In genomic region chr11:120571476-120571875, GRCh38 we compare ENCODE assay signal across 23 cellular contexts. TPM values are rescaled to one million over a fixed set of nuclear protein-coding genes. Genes with fewer than 3 reads are reported as not detected.
A peak's percentile ranks its signal among the peaks of the same experiment; 100 is the strongest.
DNase-seq lines count a peak whose midpoint lies in the region; ATAC-seq and TF ChIP-seq lines count a peak whose summit lies in the region.
"Had no signal": no experiment of that assay in that cellular context is flagged by ENCODE, and none has a peak within 500 bp of the region (broad histone marks: within the 10 kb centered on the region; RNA-seq: fewer than 3 reads in every experiment).

No MANE protein-coding gene starts in this region.

- H3K18ac ChIP-seq in mesendoderm (ENCODE audit: low read length), result no peak overlapping the region

- no peak overlapping the region for H3K27ac Mint-ChIP-seq in stimulated activated naive CD8-positive, alpha-beta T cell treated with anti-CD3 and anti-CD28 coated beads, Interleukin-15, amount 100 ng/mL, for 72 hours
- H3K27ac Mint-ChIP-seq in endodermal cell, result no peak overlapping the region
- no peak overlapping the region for H3K27ac Mint-ChIP-seq in CD8-positive, alpha-beta T cell
- H3K27ac Mint-ChIP-seq: CD14-positive monocyte; CD4-positive, alpha-beta T cell; GM23338; HFFc6 had no signal

- H3K9me3 Mint-ChIP-seq in stimulated activated naive CD8-positive, alpha-beta T cell treated with anti-CD3 and anti-CD28 coated beads, Interleukin-15, amount 100 ng/mL, for 72 hours, result no peaks in the 10 kb centered on the region
- no peaks in the 10 kb centered on the region for H3K9me3 Mint-ChIP-seq in endodermal cell
- H3K9me3 Mint-ChIP-seq in CD8-positive, alpha-beta T cell, result no peaks in the 10 kb centered on the region
- H3K9me3 Mint-ChIP-seq: CD4-positive, alpha-beta T cell; GM23338; HFFc6 had no signal

- H3K4ac ChIP-seq in mesendoderm (ENCODE audit: low read depth, low read length), result no peak overlapping the region

- H3K9me3 ChIP-seq in endodermal cell (ENCODE audit: control insufficient read depth, low read length) (no peaks in the 10 kb centered on the region), sigmoid colon (no peaks in the 10 kb centered on the region)
- H3K9me3 ChIP-seq in CD8-positive, alpha-beta T cell (ENCODE audit: low read length), result no peaks in the 10 kb centered on the region
- H3K9me3 ChIP-seq: A549; BE2C; BLaER1 treated with 17β-estradiol and CSF1 and Interleukin-3, amounts not matched to agents 10 nM and 100 nM; HAP-1 had no signal

- TF ChIP-seq POLR2A in sigmoid colon (IDR thresholded peaks at IDR 0.05), result no peak

- H3K4me3 Mint-ChIP-seq in stimulated activated naive CD8-positive, alpha-beta T cell treated with anti-CD3 and anti-CD28 coated beads, Interleukin-15, amount 100 ng/mL, for 72 hours, result no peak overlapping the region
- H3K4me3 Mint-ChIP-seq in endodermal cell, result no peak overlapping the region
- no peak overlapping the region for H3K4me3 Mint-ChIP-seq in CD8-positive, alpha-beta T cell
- H3K4me3 Mint-ChIP-seq: CD14-positive monocyte; CD4-positive, alpha-beta T cell; GM23338; HFFc6 had no signal

- no peak overlapping the region for H4K8ac ChIP-seq in mesendoderm (ENCODE audit: low read depth, low read length)

- H3K27ac ChIP-seq in endodermal cell (ENCODE audit: low read depth, low read length), result no peak overlapping the region
- H3K27ac ChIP-seq in sigmoid colon, result no peak overlapping the region
- no peak overlapping the region for H3K27ac ChIP-seq in CD8-positive, alpha-beta T cell (ENCODE audit: low read depth, low read length)
- no peak overlapping the region for H3K27ac ChIP-seq in mesendoderm (ENCODE audit: low read depth, low read length)
- H3K27ac ChIP-seq: A549; BLaER1 treated with 17β-estradiol and CSF1 and Interleukin-3, amounts not matched to agents 10 nM and 100 nM had no signal

- H3K27me3 ChIP-seq in endodermal cell (ENCODE audit: control insufficient read depth, insufficient read depth, low read length, poor library complexity, severe bottlenecking) (no peaks in the 10 kb centered on the region), sigmoid colon (peaks cover 0 to 8% (median 0%) of the 10 kb centered on the region in 3 donors), mesendoderm (ENCODE audit: insufficient read depth, low read length, poor library complexity) (no peaks in the 10 kb centered on the region)
- no peaks in the 10 kb centered on the region for H3K27me3 ChIP-seq in CD8-positive, alpha-beta T cell (ENCODE audit: insufficient read depth, low read length)
- H3K27me3 ChIP-seq: BE2C; BLaER1 treated with 17β-estradiol and CSF1 and Interleukin-3, amounts not matched to agents 10 nM and 100 nM had no signal

- no peaks in the 10 kb centered on the region for H3K79me2 ChIP-seq in mesendoderm (ENCODE audit: control insufficient read depth, insufficient read depth, low read length)

- H3K36me3 ChIP-seq in endodermal cell (ENCODE audit: control insufficient read depth, insufficient read depth, low read length) (no peaks in the 10 kb centered on the region), sigmoid colon (no peaks in the 10 kb centered on the region), mesendoderm (ENCODE audit: control insufficient read depth, insufficient read depth, low read length) (no peaks in the 10 kb centered on the region)
- H3K36me3 ChIP-seq in CD8-positive, alpha-beta T cell (ENCODE audit: insufficient read depth, low read length), result no peaks in the 10 kb centered on the region
- H3K36me3 ChIP-seq: BE2C; BLaER1 treated with 17β-estradiol and CSF1 and Interleukin-3, amounts not matched to agents 10 nM and 100 nM; HAP-1 had no signal

- H4K5ac ChIP-seq in mesendoderm (ENCODE audit: low read length), result no peak overlapping the region

- H3K4me1 Mint-ChIP-seq in stimulated activated naive CD8-positive, alpha-beta T cell treated with anti-CD3 and anti-CD28 coated beads, Interleukin-15, amount 100 ng/mL, for 72 hours, result no peaks in the 10 kb centered on the region
- H3K4me1 Mint-ChIP-seq in endodermal cell, result peaks cover 5% of the 10 kb centered on the region
- H3K4me1 Mint-ChIP-seq in CD8-positive, alpha-beta T cell (ENCODE audit: low read depth), result no peaks in the 10 kb centered on the region
- H3K4me1 Mint-ChIP-seq: CD14-positive monocyte had no signal

- H3K23ac ChIP-seq in mesendoderm (ENCODE audit: low read length), result no peak overlapping the region

- CTCF ChIA-PET in CD8-positive, alpha-beta T cell (lab: Charles Lee), result no interaction called here

- H3K9ac ChIP-seq in endodermal cell (ENCODE audit: extremely low read depth, low read length, poor library complexity, severe bottlenecking) (no peak overlapping the region), mesendoderm (ENCODE audit: low read length) (no peak overlapping the region)
- H3K9ac ChIP-seq: BLaER1 treated with 17β-estradiol and CSF1 and Interleukin-3, amounts not matched to agents 10 nM and 100 nM had no signal

- TF ChIP-seq CTCF in endodermal cell (conservative IDR thresholded peaks at IDR 0.05), result no peak
- TF ChIP-seq CTCF in sigmoid colon (IDR thresholded peaks at IDR 0.05), result no peak
- no peak for TF ChIP-seq CTCF in CD8-positive, alpha-beta T cell (IDR thresholded peaks at IDR 0.05)

- H2BK120ac ChIP-seq in mesendoderm (ENCODE audit: low read depth, low read length), result no peak overlapping the region

- intact Hi-C loops in sigmoid colon (cut with DNase I), result no loop called here
- intact Hi-C loops in CD8-positive, alpha-beta T cell (cut with DNase I, micrococcal nuclease), result no loop called here

- no peak overlapping the region for H3K4me2 ChIP-seq in mesendoderm (ENCODE audit: low read length)
- H3K4me2 ChIP-seq: A549; BLaER1 treated with 17β-estradiol and CSF1 and Interleukin-3, amounts not matched to agents 10 nM and 100 nM; GM23338 had no signal

- DNase-seq in stimulated activated naive CD8-positive, alpha-beta T cell treated with anti-CD3 and anti-CD28 coated beads, Interleukin-15, amount 100 ng/mL, for 72 hours, result no peak
- DNase-seq in stimulated activated naive CD8-positive, alpha-beta T cell treated with anti-CD3 and anti-CD28 coated beads, Interleukin-15, Interleukin-2, amounts not matched to agents 100 U/mL and 50 U/mL, for 24 hours, result no peak
- DNase-seq in endodermal cell, result peak; percentile 24
- DNase-seq in sigmoid colon, result peak; percentile 44
- no peak for DNase-seq in CD8-positive, alpha-beta T cell
- DNase-seq in mesendoderm, result no peak
- DNase-seq: 8988T; ACHN; AML-193; BE2C; Calu3; CD4-positive, alpha-beta T cell; COR-L47; DMS53; DMS79 treated with DMSO at 0.1 percent for 48 hours; GF-D8; HFFc6 had no signal

- TF ChIP-seq EP300 in sigmoid colon (IDR thresholded peaks at IDR 0.05), result no peak

- H2BK5ac ChIP-seq in mesendoderm (ENCODE audit: low read length), result no peak overlapping the region

- H3K4me1 ChIP-seq in endodermal cell (ENCODE audit: control insufficient read depth, insufficient read depth, low read length) (no peaks in the 10 kb centered on the region), sigmoid colon (no peaks in the 10 kb centered on the region), mesendoderm (ENCODE audit: control insufficient read depth, low read depth, low read length) (peaks cover 2% of the 10 kb centered on the region)
- no peaks in the 10 kb centered on the region for H3K4me1 ChIP-seq in CD8-positive, alpha-beta T cell (ENCODE audit: insufficient read depth, low read length)
- H3K4me1 ChIP-seq: A549; BE2C; BLaER1 treated with 17β-estradiol and CSF1 and Interleukin-3, amounts not matched to agents 10 nM and 100 nM had no signal

- peak; percentile 11 for ATAC-seq in stimulated activated naive CD8-positive, alpha-beta T cell treated with anti-CD3 and anti-CD28 coated beads, Interleukin-15, amount 100 ng/mL, for 72 hours
- ATAC-seq in stimulated activated naive CD8-positive, alpha-beta T cell treated with anti-CD3 and anti-CD28 coated beads, Interleukin-15, Interleukin-2, amounts not matched to agents 100 U/mL and 50 U/mL, for 24 hours, result no peak
- no peak for ATAC-seq in GM18907 (IDR thresholded peaks at IDR 0.05; ENCODE audit: unreplicated experiment)
- no peak for ATAC-seq in CD8-positive, alpha-beta T cell
- ATAC-seq: A549, GM23338 had no signal

- no peak overlapping the region for H3K56ac ChIP-seq in mesendoderm (ENCODE audit: low read length)

- H3K36me3 Mint-ChIP-seq in endodermal cell (ENCODE audit: low read depth), result no peaks in the 10 kb centered on the region
- no peaks in the 10 kb centered on the region for H3K36me3 Mint-ChIP-seq in CD8-positive, alpha-beta T cell
- H3K36me3 Mint-ChIP-seq: CD14-positive monocyte had no signal

- POLR2A ChIA-PET in CD8-positive, alpha-beta T cell (lab: Charles Lee), result no interaction called here

- H2AK5ac ChIP-seq in mesendoderm (ENCODE audit: low read length), result no peak overlapping the region

- no peaks in the 10 kb centered on the region for H3K79me1 ChIP-seq in mesendoderm (ENCODE audit: low read length)

- H3K27me3 Mint-ChIP-seq in stimulated activated naive CD8-positive, alpha-beta T cell treated with anti-CD3 and anti-CD28 coated beads, Interleukin-15, amount 100 ng/mL, for 72 hours, result peaks cover 61% of the 10 kb centered on the region
- peaks cover 29% of the 10 kb centered on the region for H3K27me3 Mint-ChIP-seq in endodermal cell (ENCODE audit: insufficient read depth)
- peaks cover 35% of the 10 kb centered on the region for H3K27me3 Mint-ChIP-seq in CD8-positive, alpha-beta T cell (ENCODE audit: low read depth)

- H3K4me3 ChIP-seq in endodermal cell (ENCODE audit: low read length) (no peak overlapping the region), sigmoid colon (no peak overlapping the region), mesendoderm (ENCODE audit: low read length) (no peak overlapping the region)
- no peak overlapping the region for H3K4me3 ChIP-seq in CD8-positive, alpha-beta T cell (ENCODE audit: low read depth, low read length)
- H3K4me3 ChIP-seq: A549; BLaER1 treated with 17β-estradiol and CSF1 and Interleukin-3, amounts not matched to agents 10 nM and 100 nM; GM23338; HAP-1 had no signal

- 86 to 88% methylated on average over 1 of the region's 1 CpG for WGBS in endodermal cell (ENCODE audit: insufficient coverage in 1 of 2, insufficient read length in 1 of 2), 2 experiments
- 24 to 62% methylated on average over 1 of the region's 1 CpG for WGBS in sigmoid colon, 2 donors
- no CpG with 5 or more reads among the region's 1 CpG for WGBS in mesendoderm (ENCODE audit: extremely low coverage, insufficient coverage, low lambda C conversion rate)

- no peak overlapping the region for H2BK15ac ChIP-seq in mesendoderm (replicated peaks; ENCODE audit: low read depth)

RNA-seq across cellular contexts. Expression of gene GRIK4, which starts 59.9 kb away (rescaled TPM):
- total RNA-seq in endodermal cell, result 1 to 10 TPM; 1.7 to 3.5 TPM
- 1.9 TPM for polyA plus RNA-seq in endodermal cell (2013, experiment 1 of 2)
- polyA plus RNA-seq in endodermal cell (2013, experiment 2 of 2), result 1.6 TPM
- total RNA-seq in sigmoid colon, result under 1 TPM in 2 of 4 donors, not detected in 2; 0.27 to 0.36 TPM
- polyA plus RNA-seq in sigmoid colon, result under 1 TPM in 1 of 3 donors, not detected in 2; 0.10 TPM
- total RNA-seq in CD8-positive, alpha-beta T cell, result not detected
- 1.4 TPM for polyA plus RNA-seq in mesendoderm (2013, experiment 1 of 2)
- 1.6 TPM for polyA plus RNA-seq in mesendoderm (2013, experiment 2 of 2)
- total RNA-seq: Calu3; CD4-positive, alpha-beta T cell; HFFc6 had no signal
- polyA plus RNA-seq: CD14-positive monocyte had no signal

Comparison
In these comparisons a context has a peak if more than half of its experiments do, and no peak if none do; other contexts are left out.
1. DNase-seq: peak in endodermal cell (single experiment) and sigmoid colon (single experiment); none in stimulated activated naive CD8-positive, alpha-beta T cell treated with anti-CD3 and anti-CD28 coated beads, Interleukin-15, amount 100 ng/mL, for 72 hours (0 of 2), stimulated activated naive CD8-positive, alpha-beta T cell treated with anti-CD3 and anti-CD28 coated beads, Interleukin-15, Interleukin-2, amounts not matched to agents 100 U/mL and 50 U/mL, for 24 hours (single experiment), CD8-positive, alpha-beta T cell (0 of 7) and mesendoderm (single experiment).